1 cellular context compared by ENCODE assay signal in the genomic region with DNA sequence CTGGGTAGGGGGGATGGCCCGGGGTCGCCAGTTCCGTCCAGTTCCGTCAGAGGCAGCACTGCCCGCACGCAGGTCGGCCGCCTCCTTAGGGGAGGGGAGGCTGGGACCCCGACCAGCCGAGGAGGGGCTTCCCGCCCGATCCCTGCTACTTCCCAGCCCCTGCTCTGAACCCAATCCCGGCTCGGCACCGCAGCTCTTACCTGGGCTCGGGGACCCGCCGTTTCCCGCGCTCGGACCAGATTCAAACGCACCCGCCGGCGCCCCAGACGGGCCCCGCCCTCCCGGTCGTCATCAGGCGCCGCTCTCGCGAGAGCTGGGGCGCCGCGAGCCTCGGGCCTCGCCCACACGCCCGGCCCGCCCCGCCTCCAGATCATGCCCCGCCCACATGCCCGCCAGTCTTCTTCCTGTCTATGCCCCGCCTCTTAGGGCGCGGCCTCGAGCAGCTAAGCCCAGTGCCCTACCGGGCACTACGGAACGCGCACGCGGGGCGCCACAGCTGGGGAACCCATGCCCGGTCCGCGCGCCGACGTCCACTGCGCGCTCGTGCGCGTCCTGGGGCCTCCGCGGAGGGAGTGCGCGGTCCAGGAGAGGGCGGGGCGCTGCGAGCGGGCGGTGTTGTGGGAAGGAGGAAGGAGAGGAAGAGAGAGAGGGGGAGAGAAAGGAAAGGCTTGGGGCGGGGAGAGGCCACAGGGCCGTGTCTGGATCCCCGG.
TF ChIP-seq lines count a peak whose summit lies in the region.

A gene with protein sequence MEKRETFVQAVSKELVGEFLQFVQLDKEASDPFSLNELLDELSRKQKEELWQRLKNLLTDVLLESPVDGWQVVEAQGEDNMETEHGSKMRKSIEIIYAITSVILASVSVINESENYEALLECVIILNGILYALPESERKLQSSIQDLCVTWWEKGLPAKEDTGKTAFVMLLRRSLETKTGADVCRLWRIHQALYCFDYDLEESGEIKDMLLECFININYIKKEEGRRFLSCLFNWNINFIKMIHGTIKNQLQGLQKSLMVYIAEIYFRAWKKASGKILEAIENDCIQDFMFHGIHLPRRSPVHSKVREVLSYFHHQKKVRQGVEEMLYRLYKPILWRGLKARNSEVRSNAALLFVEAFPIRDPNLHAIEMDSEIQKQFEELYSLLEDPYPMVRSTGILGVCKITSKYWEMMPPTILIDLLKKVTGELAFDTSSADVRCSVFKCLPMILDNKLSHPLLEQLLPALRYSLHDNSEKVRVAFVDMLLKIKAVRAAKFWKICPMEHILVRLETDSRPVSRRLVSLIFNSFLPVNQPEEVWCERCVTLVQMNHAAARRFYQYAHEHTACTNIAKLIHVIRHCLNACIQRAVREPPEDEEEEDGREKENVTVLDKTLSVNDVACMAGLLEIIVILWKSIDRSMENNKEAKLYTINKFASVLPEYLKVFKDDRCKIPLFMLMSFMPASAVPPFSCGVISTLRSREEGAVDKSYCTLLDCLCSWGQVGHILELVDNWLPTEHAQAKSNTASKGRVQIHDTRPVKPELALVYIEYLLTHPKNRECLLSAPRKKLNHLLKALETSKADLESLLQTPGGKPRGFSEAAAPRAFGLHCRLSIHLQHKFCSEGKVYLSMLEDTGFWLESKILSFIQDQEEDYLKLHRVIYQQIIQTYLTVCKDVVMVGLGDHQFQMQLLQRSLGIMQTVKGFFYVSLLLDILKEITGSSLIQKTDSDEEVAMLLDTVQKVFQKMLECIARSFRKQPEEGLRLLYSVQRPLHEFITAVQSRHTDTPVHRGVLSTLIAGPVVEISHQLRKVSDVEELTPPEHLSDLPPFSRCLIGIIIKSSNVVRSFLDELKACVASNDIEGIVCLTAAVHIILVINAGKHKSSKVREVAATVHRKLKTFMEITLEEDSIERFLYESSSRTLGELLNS (minus strand): TSS at position 281 of the 710 bp plus-strand sequence. CDS start 2,905 bp downstream, outside the sequence.

TF ChIP-seq in K562, 482 proteins besides CTCF, POLR2A, EP300 and RAD21 (continued from another document and continues in another):
- peak; percentile 31; the same call in 1 of the 2 replicates for TF ChIP-seq LCOR (CRISPR knock-in tag; IDR thresholded peaks at IDR 0.05)
- TF ChIP-seq NR2C2 (CRISPR knock-in tag; IDR thresholded peaks at IDR 0.05): 0 out of 2 replicates have a peak, but pooled peaks have one; percentile 63
- peak; percentile 67 for TF ChIP-seq NR2C2 (tag; IDR thresholded peaks at IDR 0.05)
- 0 out of 2 replicates have a peak, but pooled peaks have one; percentile 47 for TF ChIP-seq TAF7 (tag; IDR thresholded peaks at IDR 0.05)
- TF ChIP-seq, protein P1, sequence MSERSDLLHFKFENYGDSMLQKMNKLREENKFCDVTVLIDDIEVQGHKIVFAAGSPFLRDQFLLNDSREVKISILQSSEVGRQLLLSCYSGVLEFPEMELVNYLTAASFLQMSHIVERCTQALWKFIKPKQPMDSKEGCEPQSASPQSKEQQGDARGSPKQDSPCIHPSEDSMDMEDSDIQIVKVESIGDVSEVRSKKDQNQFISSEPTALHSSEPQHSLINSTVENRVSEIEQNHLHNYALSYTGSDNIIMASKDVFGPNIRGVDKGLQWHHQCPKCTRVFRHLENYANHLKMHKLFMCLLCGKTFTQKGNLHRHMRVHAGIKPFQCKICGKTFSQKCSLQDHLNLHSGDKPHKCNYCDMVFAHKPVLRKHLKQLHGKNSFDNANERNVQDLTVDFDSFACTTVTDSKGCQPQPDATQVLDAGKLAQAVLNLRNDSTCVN (CRISPR knock-in tag; IDR thresholded peaks at IDR 0.05): no peak
- no peak for TF ChIP-seq ZKSCAN1 (IDR thresholded peaks at IDR 0.05; ENCODE audit: low read depth, low read length)
- TF ChIP-seq, protein P2, sequence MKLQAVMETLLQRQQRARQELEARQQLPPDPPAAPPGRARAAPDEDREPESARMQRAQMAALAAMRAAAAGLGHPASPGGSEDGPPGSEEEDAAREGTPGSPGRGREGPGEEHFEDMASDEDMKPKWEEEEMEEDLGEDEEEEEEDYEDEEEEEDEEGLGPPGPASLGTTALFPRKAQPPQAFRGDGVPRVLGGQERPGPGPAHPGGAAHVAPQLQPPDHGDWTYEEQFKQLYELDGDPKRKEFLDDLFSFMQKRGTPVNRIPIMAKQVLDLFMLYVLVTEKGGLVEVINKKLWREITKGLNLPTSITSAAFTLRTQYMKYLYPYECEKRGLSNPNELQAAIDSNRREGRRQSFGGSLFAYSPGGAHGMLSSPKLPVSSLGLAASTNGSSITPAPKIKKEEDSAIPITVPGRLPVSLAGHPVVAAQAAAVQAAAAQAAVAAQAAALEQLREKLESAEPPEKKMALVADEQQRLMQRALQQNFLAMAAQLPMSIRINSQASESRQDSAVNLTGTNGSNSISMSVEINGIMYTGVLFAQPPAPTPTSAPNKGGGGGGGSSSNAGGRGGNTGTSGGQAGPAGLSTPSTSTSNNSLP (IDR thresholded peaks at IDR 0.05; ENCODE audit: borderline replicate concordance, low read depth, low read length): no peak
- no peak for TF ChIP-seq ZBTB17 (CRISPR knock-in tag; IDR thresholded peaks at IDR 0.05)
- peak; percentile 97 for TF ChIP-seq MYNN (IDR thresholded peaks at IDR 0.05)
- no peak for TF ChIP-seq MYNN (CRISPR knock-in tag; IDR thresholded peaks at IDR 0.05)
- TF ChIP-seq, protein P3, sequence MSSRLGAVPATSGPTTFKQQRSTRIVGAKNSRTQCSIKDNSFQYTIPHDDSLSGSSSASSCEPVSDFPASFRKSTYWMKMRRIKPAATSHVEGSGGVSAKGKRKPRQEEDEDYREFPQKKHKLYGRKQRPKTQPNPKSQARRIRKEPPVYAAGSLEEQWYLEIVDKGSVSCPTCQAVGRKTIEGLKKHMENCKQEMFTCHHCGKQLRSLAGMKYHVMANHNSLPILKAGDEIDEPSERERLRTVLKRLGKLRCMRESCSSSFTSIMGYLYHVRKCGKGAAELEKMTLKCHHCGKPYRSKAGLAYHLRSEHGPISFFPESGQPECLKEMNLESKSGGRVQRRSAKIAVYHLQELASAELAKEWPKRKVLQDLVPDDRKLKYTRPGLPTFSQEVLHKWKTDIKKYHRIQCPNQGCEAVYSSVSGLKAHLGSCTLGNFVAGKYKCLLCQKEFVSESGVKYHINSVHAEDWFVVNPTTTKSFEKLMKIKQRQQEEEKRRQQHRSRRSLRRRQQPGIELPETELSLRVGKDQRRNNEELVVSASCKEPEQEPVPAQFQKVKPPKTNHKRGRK (tag; IDR thresholded peaks at IDR 0.05): no peak
- TF ChIP-seq, protein P4, sequence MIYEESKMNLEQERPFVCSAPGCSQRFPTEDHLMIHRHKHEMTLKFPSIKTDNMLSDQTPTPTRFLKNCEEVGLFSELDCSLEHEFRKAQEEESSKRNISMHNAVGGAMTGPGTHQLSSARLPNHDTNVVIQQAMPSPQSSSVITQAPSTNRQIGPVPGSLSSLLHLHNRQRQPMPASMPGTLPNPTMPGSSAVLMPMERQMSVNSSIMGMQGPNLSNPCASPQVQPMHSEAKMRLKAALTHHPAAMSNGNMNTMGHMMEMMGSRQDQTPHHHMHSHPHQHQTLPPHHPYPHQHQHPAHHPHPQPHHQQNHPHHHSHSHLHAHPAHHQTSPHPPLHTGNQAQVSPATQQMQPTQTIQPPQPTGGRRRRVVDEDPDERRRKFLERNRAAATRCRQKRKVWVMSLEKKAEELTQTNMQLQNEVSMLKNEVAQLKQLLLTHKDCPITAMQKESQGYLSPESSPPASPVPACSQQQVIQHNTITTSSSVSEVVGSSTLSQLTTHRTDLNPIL (CRISPR knock-in tag; IDR thresholded peaks at IDR 0.05): no peak
- TF ChIP-seq, protein P5, sequence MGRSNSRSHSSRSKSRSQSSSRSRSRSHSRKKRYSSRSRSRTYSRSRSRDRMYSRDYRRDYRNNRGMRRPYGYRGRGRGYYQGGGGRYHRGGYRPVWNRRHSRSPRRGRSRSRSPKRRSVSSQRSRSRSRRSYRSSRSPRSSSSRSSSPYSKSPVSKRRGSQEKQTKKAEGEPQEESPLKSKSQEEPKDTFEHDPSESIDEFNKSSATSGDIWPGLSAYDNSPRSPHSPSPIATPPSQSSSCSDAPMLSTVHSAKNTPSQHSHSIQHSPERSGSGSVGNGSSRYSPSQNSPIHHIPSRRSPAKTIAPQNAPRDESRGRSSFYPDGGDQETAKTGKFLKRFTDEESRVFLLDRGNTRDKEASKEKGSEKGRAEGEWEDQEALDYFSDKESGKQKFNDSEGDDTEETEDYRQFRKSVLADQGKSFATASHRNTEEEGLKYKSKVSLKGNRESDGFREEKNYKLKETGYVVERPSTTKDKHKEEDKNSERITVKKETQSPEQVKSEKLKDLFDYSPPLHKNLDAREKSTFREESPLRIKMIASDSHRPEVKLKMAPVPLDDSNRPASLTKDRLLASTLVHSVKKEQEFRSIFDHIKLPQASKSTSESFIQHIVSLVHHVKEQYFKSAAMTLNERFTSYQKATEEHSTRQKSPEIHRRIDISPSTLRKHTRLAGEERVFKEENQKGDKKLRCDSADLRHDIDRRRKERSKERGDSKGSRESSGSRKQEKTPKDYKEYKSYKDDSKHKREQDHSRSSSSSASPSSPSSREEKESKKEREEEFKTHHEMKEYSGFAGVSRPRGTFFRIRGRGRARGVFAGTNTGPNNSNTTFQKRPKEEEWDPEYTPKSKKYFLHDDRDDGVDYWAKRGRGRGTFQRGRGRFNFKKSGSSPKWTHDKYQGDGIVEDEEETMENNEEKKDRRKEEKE (IDR thresholded peaks at IDR 0.05; ENCODE audit: borderline replicate concordance in 1 of 2, control insufficient read depth in 1 of 2, low read depth in 2 of 2, low read length in 1 of 2): no peak; a peak in 1 of 4 replicates
- no peak for TF ChIP-seq FOXK1 (CRISPR knock-in tag; IDR thresholded peaks at IDR 0.05; ENCODE audit: borderline replicate concordance)
- TF ChIP-seq HOXB6 (CRISPR knock-in tag; IDR thresholded peaks at IDR 0.05; ENCODE audit: borderline replicate concordance): no peak
- no peak for TF ChIP-seq TAL1 (IDR thresholded peaks at IDR 0.05)
- TF ChIP-seq ZNF384 (IDR thresholded peaks at IDR 0.05; ENCODE audit: low read depth, low read length): no peak
- TF ChIP-seq PHB2 (IDR thresholded peaks at IDR 0.05; ENCODE audit: low read depth): no peak
- peak; percentile 91 for TF ChIP-seq CCNT2 (IDR thresholded peaks at IDR 0.05; ENCODE audit: borderline replicate concordance, extremely low read depth, insufficient read length, low read depth, low read length)
- TF ChIP-seq ZNF274 (IDR thresholded peaks at IDR 0.05; ENCODE audit: borderline replicate concordance, low read depth, low read length): no peak
- TF ChIP-seq, protein P6, sequence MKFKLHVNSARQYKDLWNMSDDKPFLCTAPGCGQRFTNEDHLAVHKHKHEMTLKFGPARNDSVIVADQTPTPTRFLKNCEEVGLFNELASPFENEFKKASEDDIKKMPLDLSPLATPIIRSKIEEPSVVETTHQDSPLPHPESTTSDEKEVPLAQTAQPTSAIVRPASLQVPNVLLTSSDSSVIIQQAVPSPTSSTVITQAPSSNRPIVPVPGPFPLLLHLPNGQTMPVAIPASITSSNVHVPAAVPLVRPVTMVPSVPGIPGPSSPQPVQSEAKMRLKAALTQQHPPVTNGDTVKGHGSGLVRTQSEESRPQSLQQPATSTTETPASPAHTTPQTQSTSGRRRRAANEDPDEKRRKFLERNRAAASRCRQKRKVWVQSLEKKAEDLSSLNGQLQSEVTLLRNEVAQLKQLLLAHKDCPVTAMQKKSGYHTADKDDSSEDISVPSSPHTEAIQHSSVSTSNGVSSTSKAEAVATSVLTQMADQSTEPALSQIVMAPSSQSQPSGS (CRISPR knock-in tag; IDR thresholded peaks at IDR 0.05): no peak
- no peak; the same call in 1 of the 2 replicates for TF ChIP-seq NR3C1 (CRISPR knock-in tag; IDR thresholded peaks at IDR 0.05)
- peak; percentile 50; the same call in 1 of the 2 replicates for TF ChIP-seq HDAC2 (IDR thresholded peaks at IDR 0.05)
- peak; percentile 62 for TF ChIP-seq ZBTB7A (IDR thresholded peaks at IDR 0.05; ENCODE audit: borderline replicate concordance, control insufficient read depth, low read depth, low read length)
- TF ChIP-seq, protein P7, sequence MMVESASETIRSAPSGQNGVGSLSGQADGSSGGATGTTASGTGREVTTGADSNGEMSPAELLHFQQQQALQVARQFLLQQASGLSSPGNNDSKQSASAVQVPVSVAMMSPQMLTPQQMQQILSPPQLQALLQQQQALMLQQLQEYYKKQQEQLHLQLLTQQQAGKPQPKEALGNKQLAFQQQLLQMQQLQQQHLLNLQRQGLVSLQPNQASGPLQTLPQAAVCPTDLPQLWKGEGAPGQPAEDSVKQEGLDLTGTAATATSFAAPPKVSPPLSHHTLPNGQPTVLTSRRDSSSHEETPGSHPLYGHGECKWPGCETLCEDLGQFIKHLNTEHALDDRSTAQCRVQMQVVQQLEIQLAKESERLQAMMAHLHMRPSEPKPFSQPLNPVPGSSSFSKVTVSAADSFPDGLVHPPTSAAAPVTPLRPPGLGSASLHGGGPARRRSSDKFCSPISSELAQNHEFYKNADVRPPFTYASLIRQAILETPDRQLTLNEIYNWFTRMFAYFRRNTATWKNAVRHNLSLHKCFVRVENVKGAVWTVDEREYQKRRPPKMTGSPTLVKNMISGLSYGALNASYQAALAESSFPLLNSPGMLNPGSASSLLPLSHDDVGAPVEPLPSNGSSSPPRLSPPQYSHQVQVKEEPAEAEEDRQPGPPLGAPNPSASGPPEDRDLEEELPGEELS (CRISPR knock-in tag; IDR thresholded peaks at IDR 0.05; ENCODE audit: borderline replicate concordance): peak; percentile 79; the same call in 1 of the 2 replicates
- no peak for TF ChIP-seq ASH1L (IDR thresholded peaks at IDR 0.05; ENCODE audit: borderline replicate concordance, low read depth, partially characterized antibody)
- TF ChIP-seq, protein P8, sequence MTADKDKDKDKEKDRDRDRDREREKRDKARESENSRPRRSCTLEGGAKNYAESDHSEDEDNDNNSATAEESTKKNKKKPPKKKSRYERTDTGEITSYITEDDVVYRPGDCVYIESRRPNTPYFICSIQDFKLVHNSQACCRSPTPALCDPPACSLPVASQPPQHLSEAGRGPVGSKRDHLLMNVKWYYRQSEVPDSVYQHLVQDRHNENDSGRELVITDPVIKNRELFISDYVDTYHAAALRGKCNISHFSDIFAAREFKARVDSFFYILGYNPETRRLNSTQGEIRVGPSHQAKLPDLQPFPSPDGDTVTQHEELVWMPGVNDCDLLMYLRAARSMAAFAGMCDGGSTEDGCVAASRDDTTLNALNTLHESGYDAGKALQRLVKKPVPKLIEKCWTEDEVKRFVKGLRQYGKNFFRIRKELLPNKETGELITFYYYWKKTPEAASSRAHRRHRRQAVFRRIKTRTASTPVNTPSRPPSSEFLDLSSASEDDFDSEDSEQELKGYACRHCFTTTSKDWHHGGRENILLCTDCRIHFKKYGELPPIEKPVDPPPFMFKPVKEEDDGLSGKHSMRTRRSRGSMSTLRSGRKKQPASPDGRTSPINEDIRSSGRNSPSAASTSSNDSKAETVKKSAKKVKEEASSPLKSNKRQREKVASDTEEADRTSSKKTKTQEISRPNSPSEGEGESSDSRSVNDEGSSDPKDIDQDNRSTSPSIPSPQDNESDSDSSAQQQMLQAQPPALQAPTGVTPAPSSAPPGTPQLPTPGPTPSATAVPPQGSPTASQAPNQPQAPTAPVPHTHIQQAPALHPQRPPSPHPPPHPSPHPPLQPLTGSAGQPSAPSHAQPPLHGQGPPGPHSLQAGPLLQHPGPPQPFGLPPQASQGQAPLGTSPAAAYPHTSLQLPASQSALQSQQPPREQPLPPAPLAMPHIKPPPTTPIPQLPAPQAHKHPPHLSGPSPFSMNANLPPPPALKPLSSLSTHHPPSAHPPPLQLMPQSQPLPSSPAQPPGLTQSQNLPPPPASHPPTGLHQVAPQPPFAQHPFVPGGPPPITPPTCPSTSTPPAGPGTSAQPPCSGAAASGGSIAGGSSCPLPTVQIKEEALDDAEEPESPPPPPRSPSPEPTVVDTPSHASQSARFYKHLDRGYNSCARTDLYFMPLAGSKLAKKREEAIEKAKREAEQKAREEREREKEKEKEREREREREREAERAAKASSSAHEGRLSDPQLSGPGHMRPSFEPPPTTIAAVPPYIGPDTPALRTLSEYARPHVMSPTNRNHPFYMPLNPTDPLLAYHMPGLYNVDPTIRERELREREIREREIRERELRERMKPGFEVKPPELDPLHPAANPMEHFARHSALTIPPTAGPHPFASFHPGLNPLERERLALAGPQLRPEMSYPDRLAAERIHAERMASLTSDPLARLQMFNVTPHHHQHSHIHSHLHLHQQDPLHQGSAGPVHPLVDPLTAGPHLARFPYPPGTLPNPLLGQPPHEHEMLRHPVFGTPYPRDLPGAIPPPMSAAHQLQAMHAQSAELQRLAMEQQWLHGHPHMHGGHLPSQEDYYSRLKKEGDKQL (CRISPR knock-in tag; IDR thresholded peaks at IDR 0.05; ENCODE audit: borderline replicate concordance): no peak
